ENCODE assay signal across 1 cellular context in the genomic region with DNA sequence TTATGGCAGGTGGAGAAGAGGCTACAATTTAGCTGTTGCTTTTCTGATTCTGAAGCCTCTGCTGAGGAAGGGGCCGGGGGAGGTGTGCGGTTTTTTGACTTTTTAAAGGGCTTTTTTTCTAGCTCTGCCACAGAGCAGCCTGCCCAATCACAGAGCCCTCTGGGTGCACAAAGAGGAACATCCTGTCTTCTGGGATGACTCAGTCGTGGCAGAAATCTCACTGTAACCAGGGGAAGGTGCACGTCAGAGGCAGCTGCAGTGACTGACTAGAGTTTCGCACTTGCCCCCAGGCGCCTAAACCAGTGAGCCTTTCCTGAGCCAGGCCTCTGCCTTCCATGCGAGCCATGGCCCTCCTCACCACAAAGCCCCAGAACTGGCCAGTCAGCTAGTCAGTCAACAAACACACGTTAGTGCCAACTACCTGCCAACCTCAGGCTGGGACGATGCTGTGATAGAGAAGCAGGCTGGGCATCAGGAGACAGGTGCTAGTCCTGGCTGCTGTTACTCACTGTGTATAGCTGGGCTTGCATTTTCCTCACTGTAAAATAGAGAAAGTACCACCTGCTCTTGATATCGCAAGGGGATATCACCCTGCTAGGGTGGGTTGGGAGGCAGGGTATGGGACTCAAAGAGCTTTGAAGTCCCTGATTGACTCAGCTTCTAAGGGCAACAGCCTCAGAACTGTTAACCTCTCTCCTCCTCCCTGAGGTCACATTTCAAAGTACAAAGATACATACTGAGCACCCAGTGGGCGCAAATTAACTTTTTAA.
A peak's percentile ranks its signal among the peaks of the same experiment; 100 is the strongest.
TF ChIP-seq lines count a peak whose summit lies in the region.

No MANE protein-coding gene starts in this region.

TF ChIP-seq in HepG2, 621 proteins besides CTCF, POLR2A, EP300 and RAD21 (continued from another document):
- TF ChIP-seq, protein P1, sequence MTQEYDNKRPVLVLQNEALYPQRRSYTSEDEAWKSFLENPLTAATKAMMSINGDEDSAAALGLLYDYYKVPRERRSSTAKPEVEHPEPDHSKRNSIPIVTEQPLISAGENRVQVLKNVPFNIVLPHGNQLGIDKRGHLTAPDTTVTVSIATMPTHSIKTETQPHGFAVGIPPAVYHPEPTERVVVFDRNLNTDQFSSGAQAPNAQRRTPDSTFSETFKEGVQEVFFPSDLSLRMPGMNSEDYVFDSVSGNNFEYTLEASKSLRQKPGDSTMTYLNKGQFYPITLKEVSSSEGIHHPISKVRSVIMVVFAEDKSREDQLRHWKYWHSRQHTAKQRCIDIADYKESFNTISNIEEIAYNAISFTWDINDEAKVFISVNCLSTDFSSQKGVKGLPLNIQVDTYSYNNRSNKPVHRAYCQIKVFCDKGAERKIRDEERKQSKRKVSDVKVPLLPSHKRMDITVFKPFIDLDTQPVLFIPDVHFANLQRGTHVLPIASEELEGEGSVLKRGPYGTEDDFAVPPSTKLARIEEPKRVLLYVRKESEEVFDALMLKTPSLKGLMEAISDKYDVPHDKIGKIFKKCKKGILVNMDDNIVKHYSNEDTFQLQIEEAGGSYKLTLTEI (CRISPR knock-in tag; conservative IDR thresholded peaks at IDR 0.05) = no peak
- TF ChIP-seq RNF219 (CRISPR knock-in tag; IDR thresholded peaks at IDR 0.05) = no peak
- no peak for TF ChIP-seq FOSL2 (CRISPR knock-in tag; IDR thresholded peaks at IDR 0.05)
- TF ChIP-seq ZBTB20 (CRISPR knock-in tag; IDR thresholded peaks at IDR 0.05; ENCODE audit: borderline replicate concordance, low read depth) = no peak
- no peak for TF ChIP-seq ZNF576 (CRISPR knock-in tag; IDR thresholded peaks at IDR 0.05)
- no peak for TF ChIP-seq JUNB (CRISPR knock-in tag; IDR thresholded peaks at IDR 0.05; ENCODE audit: borderline replicate concordance)
- no peak for TF ChIP-seq ZBTB4 (CRISPR knock-in tag; IDR thresholded peaks at IDR 0.05; ENCODE audit: borderline replicate concordance)
- no peak for TF ChIP-seq NRL (CRISPR knock-in tag; IDR thresholded peaks at IDR 0.05; ENCODE audit: borderline replicate concordance)
- no peak for TF ChIP-seq ZNF691 (CRISPR knock-in tag; IDR thresholded peaks at IDR 0.05; ENCODE audit: borderline replicate concordance, low read depth)
- TF ChIP-seq, protein P2, sequence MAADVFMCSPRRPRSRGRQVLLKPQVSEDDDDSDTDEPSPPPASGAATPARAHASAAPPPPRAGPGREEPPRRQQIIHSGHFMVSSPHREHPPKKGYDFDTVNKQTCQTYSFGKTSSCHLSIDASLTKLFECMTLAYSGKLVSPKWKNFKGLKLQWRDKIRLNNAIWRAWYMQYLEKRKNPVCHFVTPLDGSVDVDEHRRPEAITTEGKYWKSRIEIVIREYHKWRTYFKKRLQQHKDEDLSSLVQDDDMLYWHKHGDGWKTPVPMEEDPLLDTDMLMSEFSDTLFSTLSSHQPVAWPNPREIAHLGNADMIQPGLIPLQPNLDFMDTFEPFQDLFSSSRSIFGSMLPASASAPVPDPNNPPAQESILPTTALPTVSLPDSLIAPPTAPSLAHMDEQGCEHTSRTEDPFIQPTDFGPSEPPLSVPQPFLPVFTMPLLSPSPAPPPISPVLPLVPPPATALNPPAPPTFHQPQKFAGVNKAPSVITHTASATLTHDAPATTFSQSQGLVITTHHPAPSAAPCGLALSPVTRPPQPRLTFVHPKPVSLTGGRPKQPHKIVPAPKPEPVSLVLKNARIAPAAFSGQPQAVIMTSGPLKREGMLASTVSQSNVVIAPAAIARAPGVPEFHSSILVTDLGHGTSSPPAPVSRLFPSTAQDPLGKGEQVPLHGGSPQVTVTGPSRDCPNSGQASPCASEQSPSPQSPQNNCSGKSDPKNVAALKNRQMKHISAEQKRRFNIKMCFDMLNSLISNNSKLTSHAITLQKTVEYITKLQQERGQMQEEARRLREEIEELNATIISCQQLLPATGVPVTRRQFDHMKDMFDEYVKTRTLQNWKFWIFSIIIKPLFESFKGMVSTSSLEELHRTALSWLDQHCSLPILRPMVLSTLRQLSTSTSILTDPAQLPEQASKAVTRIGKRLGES (CRISPR knock-in tag; IDR thresholded peaks at IDR 0.05; ENCODE audit: borderline replicate concordance) = no peak
- TF ChIP-seq, protein P3, sequence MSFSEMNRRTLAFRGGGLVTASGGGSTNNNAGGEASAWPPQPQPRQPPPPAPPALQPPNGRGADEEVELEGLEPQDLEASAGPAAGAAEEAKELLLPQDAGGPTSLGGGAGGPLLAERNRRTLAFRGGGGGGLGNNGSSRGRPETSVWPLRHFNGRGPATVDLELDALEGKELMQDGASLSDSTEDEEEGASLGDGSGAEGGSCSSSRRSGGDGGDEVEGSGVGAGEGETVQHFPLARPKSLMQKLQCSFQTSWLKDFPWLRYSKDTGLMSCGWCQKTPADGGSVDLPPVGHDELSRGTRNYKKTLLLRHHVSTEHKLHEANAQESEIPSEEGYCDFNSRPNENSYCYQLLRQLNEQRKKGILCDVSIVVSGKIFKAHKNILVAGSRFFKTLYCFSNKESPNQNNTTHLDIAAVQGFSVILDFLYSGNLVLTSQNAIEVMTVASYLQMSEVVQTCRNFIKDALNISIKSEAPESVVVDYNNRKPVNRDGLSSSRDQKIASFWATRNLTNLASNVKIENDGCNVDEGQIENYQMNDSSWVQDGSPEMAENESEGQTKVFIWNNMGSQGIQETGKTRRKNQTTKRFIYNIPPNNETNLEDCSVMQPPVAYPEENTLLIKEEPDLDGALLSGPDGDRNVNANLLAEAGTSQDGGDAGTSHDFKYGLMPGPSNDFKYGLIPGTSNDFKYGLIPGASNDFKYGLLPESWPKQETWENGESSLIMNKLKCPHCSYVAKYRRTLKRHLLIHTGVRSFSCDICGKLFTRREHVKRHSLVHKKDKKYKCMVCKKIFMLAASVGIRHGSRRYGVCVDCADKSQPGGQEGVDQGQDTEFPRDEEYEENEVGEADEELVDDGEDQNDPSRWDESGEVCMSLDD (CRISPR knock-in tag; IDR thresholded peaks at IDR 0.05; ENCODE audit: borderline replicate concordance) = no peak
- 0 out of 2 replicates have a peak, but pooled peaks have one; percentile 18 for TF ChIP-seq NR2F6 (IDR thresholded peaks at IDR 0.05)
- no peak; the same call in 1 of the 2 replicates for TF ChIP-seq NR2F6 (CRISPR knock-in tag; IDR thresholded peaks at IDR 0.05)
- TF ChIP-seq ZNF75D (CRISPR knock-in tag; IDR thresholded peaks at IDR 0.05; ENCODE audit: borderline replicate concordance) = no peak
- TF ChIP-seq RXRB (CRISPR knock-in tag; IDR thresholded peaks at IDR 0.05; ENCODE audit: borderline replicate concordance) = peak; percentile 51
- TF ChIP-seq, protein P4, sequence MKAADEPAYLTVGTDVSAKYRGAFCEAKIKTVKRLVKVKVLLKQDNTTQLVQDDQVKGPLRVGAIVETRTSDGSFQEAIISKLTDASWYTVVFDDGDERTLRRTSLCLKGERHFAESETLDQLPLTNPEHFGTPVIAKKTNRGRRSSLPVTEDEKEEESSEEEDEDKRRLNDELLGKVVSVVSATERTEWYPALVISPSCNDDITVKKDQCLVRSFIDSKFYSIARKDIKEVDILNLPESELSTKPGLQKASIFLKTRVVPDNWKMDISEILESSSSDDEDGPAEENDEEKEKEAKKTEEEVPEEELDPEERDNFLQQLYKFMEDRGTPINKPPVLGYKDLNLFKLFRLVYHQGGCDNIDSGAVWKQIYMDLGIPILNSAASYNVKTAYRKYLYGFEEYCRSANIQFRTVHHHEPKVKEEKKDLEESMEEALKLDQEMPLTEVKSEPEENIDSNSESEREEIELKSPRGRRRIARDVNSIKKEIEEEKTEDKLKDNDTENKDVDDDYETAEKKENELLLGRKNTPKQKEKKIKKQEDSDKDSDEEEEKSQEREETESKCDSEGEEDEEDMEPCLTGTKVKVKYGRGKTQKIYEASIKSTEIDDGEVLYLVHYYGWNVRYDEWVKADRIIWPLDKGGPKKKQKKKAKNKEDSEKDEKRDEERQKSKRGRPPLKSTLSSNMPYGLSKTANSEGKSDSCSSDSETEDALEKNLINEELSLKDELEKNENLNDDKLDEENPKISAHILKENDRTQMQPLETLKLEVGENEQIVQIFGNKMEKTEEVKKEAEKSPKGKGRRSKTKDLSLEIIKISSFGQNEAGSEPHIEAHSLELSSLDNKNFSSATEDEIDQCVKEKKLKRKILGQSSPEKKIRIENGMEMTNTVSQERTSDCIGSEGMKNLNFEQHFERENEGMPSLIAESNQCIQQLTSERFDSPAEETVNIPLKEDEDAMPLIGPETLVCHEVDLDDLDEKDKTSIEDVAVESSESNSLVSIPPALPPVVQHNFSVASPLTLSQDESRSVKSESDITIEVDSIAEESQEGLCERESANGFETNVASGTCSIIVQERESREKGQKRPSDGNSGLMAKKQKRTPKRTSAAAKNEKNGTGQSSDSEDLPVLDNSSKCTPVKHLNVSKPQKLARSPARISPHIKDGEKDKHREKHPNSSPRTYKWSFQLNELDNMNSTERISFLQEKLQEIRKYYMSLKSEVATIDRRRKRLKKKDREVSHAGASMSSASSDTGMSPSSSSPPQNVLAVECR (CRISPR knock-in tag; IDR thresholded peaks at IDR 0.05; ENCODE audit: borderline replicate concordance) = 0 out of 2 replicates have a peak, but pooled peaks have one; percentile 13
- TF ChIP-seq ZNF543 (CRISPR knock-in tag; IDR thresholded peaks at IDR 0.05) = no peak
- no peak for TF ChIP-seq MBNL3 (CRISPR knock-in tag; conservative IDR thresholded peaks at IDR 0.05)
- no peak for TF ChIP-seq SAFB2 (CRISPR knock-in tag; IDR thresholded peaks at IDR 0.05; ENCODE audit: borderline replicate concordance, low read depth)
- no peak for TF ChIP-seq ZNF605 (CRISPR knock-in tag; IDR thresholded peaks at IDR 0.05)
TF ChIP-seq in HepG2: peak in this region for 19.
